ENCODE assay signal across 21 cellular contexts in the genomic region with DNA sequence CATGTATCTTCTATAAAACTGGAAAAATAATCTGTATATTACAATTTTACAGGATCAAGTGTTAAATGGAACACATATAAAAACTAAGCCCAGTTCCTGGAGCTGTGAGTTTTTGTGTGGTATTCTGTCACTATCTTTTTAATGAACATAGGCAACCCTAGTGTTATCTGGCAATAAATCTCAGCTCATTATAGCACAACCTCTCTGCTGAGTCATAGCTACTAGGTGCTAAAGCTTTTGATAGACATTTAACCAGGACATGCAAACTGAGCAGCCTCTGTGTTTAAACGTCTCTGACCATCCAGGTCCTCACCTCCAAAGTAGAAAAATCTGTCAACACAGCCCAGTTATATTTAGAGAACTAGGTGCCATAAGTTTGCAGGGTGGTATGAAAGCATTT.
A peak's percentile ranks its signal among the peaks of the same experiment; 100 is the strongest.
DNase-seq lines count a peak whose midpoint lies in the region; ATAC-seq, FAIRE-seq and TF ChIP-seq lines count a peak whose summit lies in the region.
"Had no signal": no experiment of that assay in that cellular context is flagged by ENCODE, and none has a peak within 500 bp of the region (broad histone marks: within the 10 kb centered on the region; RNA-seq: fewer than 3 reads in every experiment).

No MANE protein-coding gene starts in this region.

- no peak overlapping the region for H3K4me3 ChIP-seq in cardiac muscle cell
- no peak overlapping the region for H3K4me3 ChIP-seq in right atrium auricular region
- no peak overlapping the region for H3K4me3 ChIP-seq in small intestine (ENCODE audit: low read depth in 1 of 2, low read length in 2 of 2)
- H3K4me3 ChIP-seq: heart left ventricle, upper lobe of left lung had no signal

- DNase-seq in cardiac muscle cell (ENCODE audit: low read depth in 1 of 2, low spot score in 1 of 2) (peak in 1 of 2 donors; percentile 11), right atrium auricular region (ENCODE audit: low spot score) (no peak), RWPE1 (ENCODE audit: low spot score) (peak; percentile 17), foreskin keratinocyte (peak in 1 of 2 donors; percentile 12), small intestine (peak; percentile 57), NAMALWA (ENCODE audit: low spot score) (no peak), NCI-H446 (lab: John Stamatoyannopoulos, UW) (no peak)
- DNase-seq: activated gamma-delta T cell; DMS79 treated with DMSO at 0.1 percent for 48 hours; heart left ventricle; left cardiac atrium; NCI-H1105; NCI-H187 treated with DMSO at 0.1 percent for 48 hours; NCI-H526; posterior cingulate gyrus; SK-N-SH; stimulated activated CD4-positive, alpha-beta T cell treated with anti-CD3 and anti-CD28 coated beads, Interleukin-15, amount 100 ng/mL, for 24 hours; stimulated activated naive B cell treated with anti-CD40 and anti-IgM and Interleukin-4, amounts not matched to agents 10 μg/mL and 1 μg/mL and 100 μg/mL, for 72 hours; T-helper 17 cell; upper lobe of left lung had no signal

- FAIRE-seq in small intestine (lab: Jason Lieb, UNC), result no peak

- H3K9me3 ChIP-seq in cardiac muscle cell (ENCODE audit: low read depth) (no peaks in the 10 kb centered on the region), right atrium auricular region (no peaks in the 10 kb centered on the region), small intestine (ENCODE audit: control insufficient read depth, low read depth) (no peaks in the 10 kb centered on the region)
- H3K9me3 ChIP-seq: heart left ventricle, SK-N-SH, upper lobe of left lung had no signal

- H3K27me3 ChIP-seq in cardiac muscle cell, result no peaks in the 10 kb centered on the region
- H3K27me3 ChIP-seq in right atrium auricular region, result no peaks in the 10 kb centered on the region
- no peaks in the 10 kb centered on the region for H3K27me3 ChIP-seq in foreskin keratinocyte
- no peaks in the 10 kb centered on the region for H3K27me3 ChIP-seq in small intestine (ENCODE audit: control insufficient read depth in 2 of 2, insufficient read depth in 2 of 2, low read length in 2 of 2)
- H3K27me3 ChIP-seq: heart left ventricle, upper lobe of left lung had no signal

- CTCF ChIA-PET in RWPE1 (lab: Yijun Ruan, JAX), result no interaction called here

- H3K27ac ChIP-seq in cardiac muscle cell (peak overlapping the region; percentile 45), right atrium auricular region (no peak overlapping the region), RWPE1 (no peak overlapping the region), foreskin keratinocyte (no peak overlapping the region), small intestine (ENCODE audit: low read depth in 1 of 2, low read length in 1 of 2) (no peak overlapping the region)
- H3K27ac ChIP-seq: heart left ventricle, upper lobe of left lung had no signal

- 10 to 37% (median 13%) methylated on average over 1 of the region's 1 CpG for WGBS in small intestine, 3 donors

- POLR2A ChIA-PET in RWPE1 (lab: Yijun Ruan, JAX; ENCODE audit: low non-redundant PET), result no interaction called here

- TF ChIP-seq CTCF in cardiac muscle cell (IDR thresholded peaks at IDR 0.05; ENCODE audit: low read depth, low read length), result no peak
- TF ChIP-seq CTCF in right atrium auricular region (IDR thresholded peaks at IDR 0.05), result no peak
- TF ChIP-seq CTCF in RWPE1 (conservative IDR thresholded peaks at IDR 0.05; ENCODE audit: low read depth), result no peak
- no peak for TF ChIP-seq CTCF in foreskin keratinocyte (conservative IDR thresholded peaks at IDR 0.05)

- H3K36me3 ChIP-seq in cardiac muscle cell (no peaks in the 10 kb centered on the region), right atrium auricular region (no peaks in the 10 kb centered on the region), small intestine (ENCODE audit: control insufficient read depth in 2 of 2, insufficient read depth in 2 of 2, low read length in 2 of 2) (no peaks in the 10 kb centered on the region)
- H3K36me3 ChIP-seq: heart left ventricle, upper lobe of left lung had no signal

- peaks cover 46% of the 10 kb centered on the region for H3K4me1 ChIP-seq in cardiac muscle cell (ENCODE audit: low read depth)
- H3K4me1 ChIP-seq in right atrium auricular region, result no peaks in the 10 kb centered on the region
- H3K4me1 ChIP-seq in foreskin keratinocyte, result no peaks in the 10 kb centered on the region
- H3K4me1 ChIP-seq in small intestine (ENCODE audit: control insufficient read depth in 2 of 2, insufficient read depth in 1 of 2, low read depth in 1 of 2, low read length in 1 of 2), result no peaks in the 10 kb centered on the region
- H3K4me1 ChIP-seq: upper lobe of left lung had no signal

- ATAC-seq in foreskin keratinocyte, result peak; percentile 75
- ATAC-seq in GM18520 (IDR thresholded peaks at IDR 0.05; ENCODE audit: unreplicated experiment), result no peak
- ATAC-seq: left cardiac atrium; stimulated activated naive B cell treated with anti-CD40 and anti-IgM and Interleukin-4, amounts not matched to agents 10 μg/mL and 1 μg/mL and 100 μg/mL, for 72 hours; T-helper 17 cell had no signal

Comparison
In these comparisons a context has a peak if more than half of its experiments do, and no peak if none do; other contexts are left out.
1. DNase-seq: peak in RWPE1 (single experiment) and small intestine (single experiment); none in right atrium auricular region (single experiment), NAMALWA (single experiment) and NCI-H446 (0 of 2).